8 cellular contexts compared by ENCODE assay signal in genomic region chr12:122079038-122079531, GRCh38. TPM values are rescaled to one million over a fixed set of nuclear protein-coding genes. Genes with fewer than 3 reads are reported as not detected.
A peak's percentile ranks its signal among the peaks of the same experiment; 100 is the strongest.
DNase-seq lines count a peak whose midpoint lies in the region; ATAC-seq and TF ChIP-seq lines count a peak whose summit lies in the region.

No MANE protein-coding gene starts in this region.

- H3K36me3 Mint-ChIP-seq in activated naive CD8-positive, alpha-beta T cell treated with anti-CD3 and anti-CD28 coated beads, Interleukin-2, amount 50 U/mL, for 24 hours (ENCODE audit: low read depth) = peaks cover 19% of the 10 kb centered on the region

- peak overlapping the region; percentile 67 to 92 (median 87) for H3K27ac ChIP-seq in spleen

- H3K27me3 Mint-ChIP-seq in activated naive CD8-positive, alpha-beta T cell treated with anti-CD3 and anti-CD28 coated beads, Interleukin-2, amount 50 U/mL, for 24 hours = no peaks in the 10 kb centered on the region

- TF ChIP-seq CTCF in spleen (IDR thresholded peaks at IDR 0.05 in 8 of 11, conservative IDR thresholded peaks at IDR 0.05 in 3 of 11) = no peak

- peaks cover 0 to 7% (median 0%) of the 10 kb centered on the region in 6 donors for H3K36me3 ChIP-seq in spleen

- intact Hi-C loops in spleen (cut with DNase I; ENCODE audit: low total_unique reads) = no loop called here

- peak overlapping the region; percentile 88 for H3K27ac Mint-ChIP-seq in activated naive CD8-positive, alpha-beta T cell treated with anti-CD3 and anti-CD28 coated beads, Interleukin-2, amount 50 U/mL, for 24 hours

- DNase-seq in NCI-H510A treated with DMSO at 0.1 percent for 48 hours (lab: John Stamatoyannopoulos, UW) = peak; percentile 38
- DNase-seq in NCI-H510A (lab: John Stamatoyannopoulos, UW) = no peak
- DNase-seq in MV-4-11 (lab: John Stamatoyannopoulos, UW) = peak; percentile 10
- DNase-seq in activated naive CD8-positive, alpha-beta T cell treated with anti-CD3 and anti-CD28 coated beads, Interleukin-2, amount 50 U/mL, for 24 hours = peak; percentile 41
- DNase-seq in spleen = peak; percentile 89
- DNase-seq in SK-N-DZ (ENCODE audit: low spot score) = no peak
- DNase-seq in H4 (ENCODE audit: low spot score) = no peak

- TF ChIP-seq POLR2A in spleen (IDR thresholded peaks at IDR 0.05) = no peak

- peak overlapping the region; percentile 91 for H3K4me3 Mint-ChIP-seq in activated naive CD8-positive, alpha-beta T cell treated with anti-CD3 and anti-CD28 coated beads, Interleukin-2, amount 50 U/mL, for 24 hours

- no peaks in the 10 kb centered on the region for H3K9me3 Mint-ChIP-seq in activated naive CD8-positive, alpha-beta T cell treated with anti-CD3 and anti-CD28 coated beads, Interleukin-2, amount 50 U/mL, for 24 hours

- 0 to 1% (median 0%) methylated on average over 17 to 37 of the region's 37 CpGs for WGBS in spleen, 5 donors

- peaks cover 65% of the 10 kb centered on the region for H3K4me1 Mint-ChIP-seq in activated naive CD8-positive, alpha-beta T cell treated with anti-CD3 and anti-CD28 coated beads, Interleukin-2, amount 50 U/mL, for 24 hours

- no peaks in the 10 kb centered on the region for H3K9me3 ChIP-seq in iPS-18c (ENCODE audit: control insufficient read depth, insufficient read depth, low read length)
- H3K9me3 ChIP-seq in spleen = no peaks in the 10 kb centered on the region

- peak overlapping the region; percentile 64 for H3K4me3 ChIP-seq in iPS-18c (ENCODE audit: insufficient read depth, low read depth, low read length)
- H3K4me3 ChIP-seq in spleen = peak overlapping the region; percentile 72 to 92 (median 83)

- ATAC-seq in activated naive CD8-positive, alpha-beta T cell treated with anti-CD3 and anti-CD28 coated beads, Interleukin-2, amount 50 U/mL, for 24 hours = no peak

- peaks cover 41 to 77% (median 63%) of the 10 kb centered on the region in 6 donors for H3K4me1 ChIP-seq in spleen

- no peaks in the 10 kb centered on the region for H3K27me3 ChIP-seq in spleen (replicated peaks in 1 of 7)

RNA-seq across cellular contexts. Expression of gene MLXIP, which starts 0.5 kb away (rescaled TPM):
- total RNA-seq in spleen = 10 to 100 TPM; 56.1 to 97.1 (median 79.7) TPM
- 10 to 100 TPM in 2 of 3 donors, 1 to 10 TPM in 1; 7.8 to 28.3 (median 11.5) TPM for polyA plus RNA-seq in spleen
- polyA plus RNA-seq in SK-N-DZ (2014; cell fraction: cytosol; rRNA removed) = 15.9 and 17.4 TPM in 2 replicates
- polyA plus RNA-seq in SK-N-DZ (2014; cell fraction: nucleus; rRNA removed) = 19.5 and 42.0 TPM in 2 replicates
- total RNA-seq in H4 (2014; rRNA removed; shearing (Covaris generic)) = 4.3 and 5.0 TPM in 2 replicates

RNA-seq across cellular contexts. Expression of gene BCL7A, which starts 57.4 kb away (rescaled TPM):
- 10 to 100 TPM in 1 of 7 donors, 1 to 10 TPM in 6; 4.2 to 10.1 (median 8.1) TPM for total RNA-seq in spleen
- 1 to 10 TPM; 2.5 to 4.8 (median 3.8) TPM for polyA plus RNA-seq in spleen
- polyA plus RNA-seq in SK-N-DZ (2014; cell fraction: cytosol; rRNA removed) = 57.4 and 60.7 TPM in 2 replicates
- 21.8 and 23.0 TPM in 2 replicates for polyA plus RNA-seq in SK-N-DZ (2014; cell fraction: nucleus; rRNA removed)
- 1.5 and 1.8 TPM in 2 replicates for total RNA-seq in H4 (2014; rRNA removed; shearing (Covaris generic))

Comparison
In these comparisons a context has a peak if more than half of its experiments do, and no peak if none do; other contexts are left out.
1. DNase-seq: peak in NCI-H510A treated with DMSO at 0.1 percent for 48 hours (single experiment), MV-4-11 (single experiment), activated naive CD8-positive, alpha-beta T cell treated with anti-CD3 and anti-CD28 coated beads, Interleukin-2, amount 50 U/mL, for 24 hours (single experiment) and spleen (single experiment); none in NCI-H510A (single experiment), SK-N-DZ (single experiment) and H4 (single experiment).